Comparison of ENCODE assay signal across 15 cellular contexts in the genomic region with DNA sequence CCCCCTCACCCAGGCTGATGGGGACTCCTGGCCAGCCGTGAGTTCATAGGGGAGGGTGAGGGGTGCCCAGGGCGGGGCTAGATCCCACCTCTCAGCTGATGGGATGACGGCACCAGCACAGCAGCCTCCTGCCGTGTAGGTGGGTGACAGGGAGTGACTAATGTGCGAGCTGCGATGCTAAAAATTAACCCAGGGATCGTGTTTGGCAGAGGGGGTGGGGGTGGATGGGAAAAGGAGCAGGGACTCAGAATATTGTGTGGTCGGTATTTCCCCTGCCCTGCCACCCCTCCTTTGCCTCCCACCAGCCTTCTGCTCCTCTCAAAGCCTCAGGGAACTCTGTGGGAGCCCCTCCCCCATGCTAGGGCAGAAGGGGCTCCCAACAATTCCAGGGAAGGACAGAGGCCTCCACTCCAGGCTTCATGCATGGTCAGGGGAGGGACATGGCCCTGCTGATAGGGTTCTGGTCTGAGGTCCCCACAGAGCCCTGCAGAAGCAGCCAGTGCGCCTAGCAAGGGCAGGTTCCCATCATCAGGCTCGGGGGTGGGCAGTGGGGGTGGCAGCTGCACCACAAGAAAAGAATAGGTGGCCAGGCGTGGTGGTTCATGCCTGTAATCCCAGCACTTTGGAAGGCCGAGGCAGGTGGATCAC. TPM values are rescaled to one million over a fixed set of nuclear protein-coding genes. Genes with fewer than 3 reads are reported as not detected.
A peak's percentile ranks its signal among the peaks of the same experiment; 100 is the strongest.
DNase-seq lines count a peak whose midpoint lies in the region; ATAC-seq, FAIRE-seq and TF ChIP-seq lines count a peak whose summit lies in the region.
"Had no signal": no experiment of that assay in that cellular context is flagged by ENCODE, and none has a peak within 500 bp of the region (broad histone marks: within the 10 kb centered on the region; RNA-seq: fewer than 3 reads in every experiment).

No MANE protein-coding gene starts in this region.

- peak overlapping the region; percentile 13 for H2BK5ac ChIP-seq in neuronal stem cell (ENCODE audit: low read length)

- H3K27me3 Mint-ChIP-seq in astrocyte (ENCODE audit: low read depth, unreplicated experiment) (peaks cover 19% of the 10 kb centered on the region), neural progenitor cell (ENCODE audit: insufficient read depth, low read depth) (peaks cover 15% of the 10 kb centered on the region)
- H3K27me3 Mint-ChIP-seq: activated T-helper 17 cell treated with anti-CD3 and anti-CD28 coated beads, Interleukin-2, amount 50 U/mL, for 72 hours had no signal

- peak overlapping the region; percentile 96 for H3K4me2 ChIP-seq in BLaER1
- peak overlapping the region; percentile 22 for H3K4me2 ChIP-seq in astrocyte (ENCODE audit: low read length)
- H3K4me2 ChIP-seq in neuronal stem cell (ENCODE audit: insufficient read depth, low read length, poor library complexity, severe bottlenecking): no peak overlapping the region
- no peak overlapping the region for H3K4me2 ChIP-seq in neural progenitor cell

- no peak for FAIRE-seq in astrocyte (lab: Jason Lieb, UNC)
- FAIRE-seq: HTR-8/SVneo had no signal

- DNase-seq in astrocyte (ENCODE audit: low read depth) (no peak), neuronal stem cell (ENCODE audit: low spot score) (no peak), neural progenitor cell (ENCODE audit: low spot score) (no peak), substantia nigra (lab: John Stamatoyannopoulos, UW) (no peak)
- no peak for DNase-seq in stimulated activated CD4-positive, alpha-beta T cell treated with anti-CD3 and anti-CD28 coated beads, Interleukin-2, amount 100 ng/mL, for 24 hours
- DNase-seq: cerebellar nuclear complex, DND-41, lower lobe of right lung, MM.1S had no signal

- no peak overlapping the region for H3K27ac ChIP-seq in BLaER1
- no peak overlapping the region for H3K27ac ChIP-seq in HEK293 (ENCODE audit: extremely low read depth, low read depth, low read length)
- no peak overlapping the region for H3K27ac ChIP-seq in astrocyte (ENCODE audit: low read depth, low read length)
- no peak overlapping the region for H3K27ac ChIP-seq in neuronal stem cell (replicated peaks; ENCODE audit: low read length)
- H3K27ac ChIP-seq in neural progenitor cell: no peak overlapping the region
- no peak overlapping the region for H3K27ac ChIP-seq in substantia nigra (ENCODE audit: low read depth, low read length, poor library complexity, severe bottlenecking)
- H3K27ac ChIP-seq: lower lobe of right lung had no signal

- H3K27ac Mint-ChIP-seq in astrocyte (ENCODE audit: unreplicated experiment) (no peak overlapping the region), neural progenitor cell (no peak overlapping the region)
- H3K27ac Mint-ChIP-seq: T-helper 2 cell treated with Interferon-gamma antibody and Interleukin-4, amounts not matched to agents 5 μg/mL and 100 μg/mL, for 36 hours had no signal

- H3K18ac ChIP-seq in neuronal stem cell (ENCODE audit: low read length): peak overlapping the region; percentile 77

- H3K4ac ChIP-seq in neuronal stem cell (ENCODE audit: low read length): no peak overlapping the region

- H2BK15ac ChIP-seq in neuronal stem cell (ENCODE audit: low read length): peak overlapping the region; percentile 95

- TF ChIP-seq CTCF in HEK293 (tag by site-specific recombination; IDR thresholded peaks at IDR 0.05) (no peak), astrocyte (IDR thresholded peaks at IDR 0.05; ENCODE audit: insufficient read depth, low read depth, low read length) (no peak), neural progenitor cell (IDR thresholded peaks at IDR 0.05) (no peak)

- WGBS in neuronal stem cell (ENCODE audit: extremely low coverage in 2 of 2, insufficient read length in 2 of 2, insufficient replicate concordance in 1 of 2), 2 donors: no CpG with 5 or more reads among the region's 12 CpGs

- peaks cover 23% of the 10 kb centered on the region for H3K4me1 Mint-ChIP-seq in astrocyte (ENCODE audit: low read depth, unreplicated experiment)
- peaks cover 26% of the 10 kb centered on the region for H3K4me1 Mint-ChIP-seq in neural progenitor cell

- H3K36me3 ChIP-seq in BLaER1 (peaks cover 11% of the 10 kb centered on the region), HEK293 (ENCODE audit: control insufficient read depth in 2 of 2, insufficient read depth in 1 of 2, low read length in 2 of 2) (peaks cover 0 to 4% of the 10 kb centered on the region in 2 experiments; a peak in 1 of 3 replicates), astrocyte (ENCODE audit: insufficient read depth, low read length) (no peaks in the 10 kb centered on the region), neuronal stem cell (replicated peaks in 1 of 2; ENCODE audit: control insufficient read depth in 2 of 2, insufficient read depth in 2 of 2, low read length in 2 of 2) (peaks cover 0 to 7% of the 10 kb centered on the region in 2 donors), neural progenitor cell (no peaks in the 10 kb centered on the region)

- H3K27me3 ChIP-seq in BLaER1 (no peaks in the 10 kb centered on the region), astrocyte (ENCODE audit: insufficient read depth, low read length) (no peaks in the 10 kb centered on the region), neuronal stem cell (ENCODE audit: control insufficient read depth in 3 of 3, insufficient read depth in 3 of 3, low read depth in 1 of 3, low read length in 3 of 3) (peaks cover 0 to 20% (median 15%) of the 10 kb centered on the region in 3 experiments), neural progenitor cell (peaks cover 73% of the 10 kb centered on the region)

- H2AK5ac ChIP-seq in neuronal stem cell (ENCODE audit: low read depth, low read length): peak overlapping the region; percentile 81

- H4K20me1 ChIP-seq in BLaER1 (no peaks in the 10 kb centered on the region), astrocyte (ENCODE audit: insufficient read depth, low read length) (no peaks in the 10 kb centered on the region), neural progenitor cell (ENCODE audit: low read depth) (peaks cover 7% of the 10 kb centered on the region)

- H3K79me2 ChIP-seq in astrocyte (ENCODE audit: insufficient read depth, low read length): no peaks in the 10 kb centered on the region
- H3K79me2 ChIP-seq in neural progenitor cell (ENCODE audit: low read depth): no peaks in the 10 kb centered on the region

- CTCF ChIA-PET in HEK293 (lab: Yijun Ruan, JAX): interaction anchor here (0.5 to 16.1 kb wide), 10 partner anchors 13 to 589 kb away, joined by 3 to 794 read pairs (median 5); partner anchors contain the start of genes ATG101, SMIM41 and TAMALIN

- no peak overlapping the region for H4K91ac ChIP-seq in neuronal stem cell (ENCODE audit: low read depth, low read length, poor library complexity)

- H2BK120ac ChIP-seq in neuronal stem cell (ENCODE audit: low read depth, low read length): no peak overlapping the region

- no peaks in the 10 kb centered on the region for H3K79me1 ChIP-seq in neuronal stem cell (ENCODE audit: low read depth, low read length)

- no peak overlapping the region for H3K4me3 Mint-ChIP-seq in astrocyte (ENCODE audit: unreplicated experiment)
- H3K4me3 Mint-ChIP-seq in neural progenitor cell: no peak overlapping the region
- H3K4me3 Mint-ChIP-seq: activated T-helper 17 cell treated with anti-CD3 and anti-CD28 coated beads, Interleukin-2, amount 50 U/mL, for 72 hours; T-helper 2 cell treated with Interferon-gamma antibody and Interleukin-4, amounts not matched to agents 5 μg/mL and 100 μg/mL, for 36 hours had no signal

- no peak overlapping the region for H2AFZ ChIP-seq in astrocyte (ENCODE audit: low read depth, low read length)
- H2AFZ ChIP-seq in neuronal stem cell (ENCODE audit: low read length): no peak overlapping the region
- no peak overlapping the region for H2AFZ ChIP-seq in neural progenitor cell (replicated peaks)

- H3K9me3 ChIP-seq in BLaER1 (no peaks in the 10 kb centered on the region), HEK293 (ENCODE audit: control insufficient read depth, insufficient read depth, low read depth, low read length) (no peaks in the 10 kb centered on the region), astrocyte (ENCODE audit: insufficient read depth, low read depth, low read length) (no peaks in the 10 kb centered on the region), neuronal stem cell (replicated peaks in 1 of 2; ENCODE audit: control insufficient read depth in 2 of 2, insufficient read depth in 1 of 2, low read depth in 1 of 2, low read length in 2 of 2) (no peaks in the 10 kb centered on the region), neural progenitor cell (ENCODE audit: low read depth) (no peaks in the 10 kb centered on the region)
- H3K9me3 ChIP-seq: lower lobe of right lung had no signal

- no peaks in the 10 kb centered on the region for H3K9me3 Mint-ChIP-seq in astrocyte (ENCODE audit: unreplicated experiment)
- H3K9me3 Mint-ChIP-seq in neural progenitor cell: no peaks in the 10 kb centered on the region
- H3K9me3 Mint-ChIP-seq: activated T-helper 17 cell treated with anti-CD3 and anti-CD28 coated beads, Interleukin-2, amount 50 U/mL, for 72 hours; T-helper 2 cell treated with Interferon-gamma antibody and Interleukin-4, amounts not matched to agents 5 μg/mL and 100 μg/mL, for 36 hours had no signal

- H3K14ac ChIP-seq in neuronal stem cell (ENCODE audit: low read length): peak overlapping the region; percentile 9

- H3K4me3 ChIP-seq in BLaER1 (no peak overlapping the region), HEK293 (ENCODE audit: low read depth, low read length) (no peak overlapping the region), astrocyte (ENCODE audit: insufficient read depth, low read depth, low read length) (no peak overlapping the region), neuronal stem cell (ENCODE audit: low read length in 2 of 2) (no peak overlapping the region), neural progenitor cell (no peak overlapping the region)
- H3K4me3 ChIP-seq: lower lobe of right lung had no signal

- H3K9ac ChIP-seq in BLaER1 (peak overlapping the region; percentile 9; the same call in 1 of the 2 replicates), astrocyte (ENCODE audit: low read length) (no peak overlapping the region), neuronal stem cell (ENCODE audit: low read depth, low read length, poor library complexity) (no peak overlapping the region), neural progenitor cell (no peak overlapping the region)

- H3F3A ChIP-seq in neural progenitor cell (ENCODE audit: low read depth): peaks cover 13% of the 10 kb centered on the region

- POLR2A ChIA-PET in HEK293 (lab: Yijun Ruan, JAX): interaction anchor here (1.1 to 1.8 kb wide), 3 partner anchors 13 to 27 kb away, joined by 4 to 8 read pairs (median 5); partner anchors contain the start of gene TAMALIN

- H3K36me3 Mint-ChIP-seq in astrocyte (ENCODE audit: low read depth, unreplicated experiment): peaks cover 6% of the 10 kb centered on the region
- H3K36me3 Mint-ChIP-seq in neural progenitor cell: no peaks in the 10 kb centered on the region

- H4K8ac ChIP-seq in neuronal stem cell (ENCODE audit: low read depth, low read length): no peak overlapping the region

- ATAC-seq in GM18520 (IDR thresholded peaks at IDR 0.05; ENCODE audit: unreplicated experiment): no peak
- ATAC-seq: activated T-helper 17 cell treated with anti-CD3 and anti-CD28 coated beads, Interleukin-2, amount 50 U/mL, for 72 hours; lower lobe of right lung had no signal

- peak overlapping the region; percentile 77 for H3K23ac ChIP-seq in neuronal stem cell (ENCODE audit: low read depth, low read length, poor library complexity)

- H2BK12ac ChIP-seq in neuronal stem cell (ENCODE audit: low read length): no peak overlapping the region

- H3K4me1 ChIP-seq in BLaER1: peaks cover 83% of the 10 kb centered on the region
- no peaks in the 10 kb centered on the region; the same call in 1 of the 2 replicates for H3K4me1 ChIP-seq in HEK293 (ENCODE audit: control insufficient read depth, insufficient read depth, low read length)
- peaks cover 14% of the 10 kb centered on the region for H3K4me1 ChIP-seq in astrocyte (ENCODE audit: insufficient read depth, low read length)
- peaks cover 10 to 12% of the 10 kb centered on the region in 2 donors for H3K4me1 ChIP-seq in neuronal stem cell (ENCODE audit: control insufficient read depth in 2 of 2, insufficient read depth in 1 of 2, low read depth in 1 of 2, low read length in 2 of 2)
- peaks cover 3% of the 10 kb centered on the region for H3K4me1 ChIP-seq in neural progenitor cell

RNA-seq across cellular contexts. Expression of gene TAMALIN, which starts 12.5 kb away (rescaled TPM):
- total RNA-seq in astrocyte (9.6 and 12.4 TPM in 2 replicates), neural progenitor cell (ENCODE audit: low replicate concordance) (1.1 and 7.4 TPM in 2 replicates)
- 11.1 TPM for polyA plus RNA-seq in neuronal stem cell (2013, experiment 1 of 2)
- 10.9 TPM for polyA plus RNA-seq in neuronal stem cell (2013, experiment 2 of 2)

RNA-seq across cellular contexts. Expression of gene NR4A1, which starts 32.0 kb away (rescaled TPM):
- total RNA-seq in astrocyte (1.6 and 2.3 TPM in 2 replicates), neural progenitor cell (ENCODE audit: low replicate concordance) (8.2 and 13.0 TPM in 2 replicates)
- polyA plus RNA-seq in neuronal stem cell (2013, experiment 1 of 2): 46.2 TPM
- polyA plus RNA-seq in neuronal stem cell (2013, experiment 2 of 2): 44.5 TPM

RNA-seq across cellular contexts. Expression of gene ATG101, which starts 50.5 kb away (rescaled TPM):
- total RNA-seq in astrocyte (54.2 and 60.4 TPM in 2 replicates), neural progenitor cell (ENCODE audit: low replicate concordance) (19.8 and 33.7 TPM in 2 replicates)
- 16.4 TPM for polyA plus RNA-seq in neuronal stem cell (2013, experiment 1 of 2)
- 15.2 TPM for polyA plus RNA-seq in neuronal stem cell (2013, experiment 2 of 2)

Comparison
In these comparisons a context has a peak if more than half of its experiments do, and no peak if none do; other contexts are left out.
1. H3K4me2 ChIP-seq: peak in BLaER1 (single experiment) and astrocyte (single experiment); none in neuronal stem cell (single experiment) and neural progenitor cell (single experiment).